ENCODE assay signal across 18 cellular contexts in genomic region chr3:34387831-34388564, GRCh38.
DNase-seq lines count a peak whose midpoint lies in the region; ATAC-seq and TF ChIP-seq lines count a peak whose summit lies in the region.
"Had no signal": no experiment of that assay in that cellular context is flagged by ENCODE, and none has a peak within 500 bp of the region (broad histone marks: within the 10 kb centered on the region; RNA-seq: fewer than 3 reads in every experiment).

No MANE protein-coding gene starts in this region.

- H3F3A ChIP-seq in neural cell (ENCODE audit: insufficient read depth, low read length, poor library complexity, severe bottlenecking), result no peaks in the 10 kb centered on the region

- H3K9me3 ChIP-seq in neural cell (ENCODE audit: low read length), result no peaks in the 10 kb centered on the region
- H3K9me3 ChIP-seq in psoas muscle, result no peaks in the 10 kb centered on the region
- H3K9me3 ChIP-seq: testis had no signal

- H3K4me3 ChIP-seq in epithelial cell of esophagus (ENCODE audit: low read length), result no peak overlapping the region
- no peak overlapping the region for H3K4me3 ChIP-seq in neural cell (ENCODE audit: low read length)
- H3K4me3 ChIP-seq in psoas muscle, result no peak overlapping the region
- H3K4me3 ChIP-seq: testis had no signal

- H2AFZ ChIP-seq in neural cell (ENCODE audit: low read depth, low read length), result no peak overlapping the region
- H2AFZ ChIP-seq: parathyroid adenoma had no signal

- DNase-seq in DMS 273 (lab: John Stamatoyannopoulos, UW; ENCODE audit: unreplicated experiment) (peak; percentile 70), NCI-H2171 (lab: John Stamatoyannopoulos, UW) (peak; percentile 38), epithelial cell of esophagus (ENCODE audit: low read depth) (peak; percentile 3), Kasumi-1 (lab: John Stamatoyannopoulos, UW) (no peak), sciatic nerve (ENCODE audit: low spot score) (no peak), psoas muscle (no peak)
- DNase-seq: activated CD4-positive, alpha-beta memory T cell treated with anti-CD3 and anti-CD28 coated beads for 36 hours; aorta; DMS53; KG1; NCI-H187 treated with DMSO at 0.1 percent for 48 hours; NCI-H774; SIG-M5; testis had no signal

- no peaks in the 10 kb centered on the region for H3K4me1 ChIP-seq in psoas muscle
- H3K4me1 ChIP-seq: parathyroid adenoma, testis had no signal

- no peaks in the 10 kb centered on the region for H3K27me3 ChIP-seq in neural cell (ENCODE audit: insufficient read depth, low read depth, low read length)
- no peaks in the 10 kb centered on the region for H3K27me3 ChIP-seq in psoas muscle (ENCODE audit: insufficient read depth in 3 of 3, low read length in 2 of 3)
- H3K27me3 ChIP-seq: testis had no signal

- ATAC-seq in GM19351 (IDR thresholded peaks at IDR 0.05; ENCODE audit: unreplicated experiment) (no peak), sciatic nerve (no peak), psoas muscle (no peak)
- ATAC-seq: activated T-helper 17 cell treated with anti-CD3 and anti-CD28 coated beads, Interleukin-2, amount 50 U/mL, for 72 hours had no signal

- intact Hi-C loops in sciatic nerve (cut with DNase I) (no loop called here), psoas muscle (cut with DNase I) (loop anchor here in 1 of 2 donors (10.0 kb wide), 1 partner anchor 503 kb away; no protein-coding TSS in a partner anchor)

- 23 to 30% (median 26%) methylated on average over 7 of the region's 7 CpGs for WGBS in psoas muscle, 3 donors

- H3K9me2 ChIP-seq in neural cell (ENCODE audit: insufficient read depth, low read length), result no peaks in the 10 kb centered on the region

- H3K9ac ChIP-seq in neural cell (ENCODE audit: low read length), result no peak overlapping the region
- H3K9ac ChIP-seq: parathyroid adenoma had no signal

- no peaks in the 10 kb centered on the region for H3K79me2 ChIP-seq in neural cell (replicated peaks; ENCODE audit: insufficient read depth, low read length)
- H3K79me2 ChIP-seq: parathyroid adenoma had no signal

- H3K36me3 ChIP-seq in neural cell (ENCODE audit: insufficient read depth, low read length), result no peaks in the 10 kb centered on the region
- H3K36me3 ChIP-seq in psoas muscle (ENCODE audit: insufficient read depth in 1 of 2, low read depth in 1 of 2), result no peaks in the 10 kb centered on the region

- peak; percentile 53 for TF ChIP-seq EP300 in neural cell (conservative IDR thresholded peaks at IDR 0.05; ENCODE audit: poor library complexity, severe bottlenecking)

- H4K20me1 ChIP-seq in neural cell (ENCODE audit: insufficient read depth), result no peaks in the 10 kb centered on the region

- H3K4me2 ChIP-seq in neural cell (ENCODE audit: low read length), result no peak overlapping the region

- TF ChIP-seq CTCF in epithelial cell of esophagus (IDR thresholded peaks at IDR 0.05; ENCODE audit: insufficient read depth, low read depth, low read length, missing control alignments) (no peak), neural cell (IDR thresholded peaks at IDR 0.05; ENCODE audit: poor library complexity, severe bottlenecking) (no peak), psoas muscle (IDR thresholded peaks at IDR 0.05) (no peak)

- no peak for TF ChIP-seq RAD21 in neural cell (conservative IDR thresholded peaks at IDR 0.05)

- no peak overlapping the region for H3K27ac ChIP-seq in neural cell (ENCODE audit: low read length)
- no peak overlapping the region for H3K27ac ChIP-seq in psoas muscle
- H3K27ac ChIP-seq: parathyroid adenoma, testis had no signal

TF ChIP-seq in neural cell, 6 proteins besides CTCF, POLR2A, EP300 and RAD21:
- no peak for TF ChIP-seq MXI1 (conservative IDR thresholded peaks at IDR 0.05; ENCODE audit: poor library complexity, severe bottlenecking)
- no peak for TF ChIP-seq TAF1 (IDR thresholded peaks at IDR 0.05; ENCODE audit: low read depth)
- TF ChIP-seq POLR2AphosphoS5 (IDR thresholded peaks at IDR 0.05), result peak; percentile 50
- TF ChIP-seq SMC3 (conservative IDR thresholded peaks at IDR 0.05; ENCODE audit: poor library complexity), result no peak
- no peak for TF ChIP-seq REST (IDR thresholded peaks at IDR 0.05; ENCODE audit: borderline replicate concordance)

Comparison
In these comparisons a context has a peak if more than half of its experiments do, and no peak if none do; other contexts are left out.
1. DNase-seq: peak in DMS 273 (single experiment), NCI-H2171 (single experiment) and epithelial cell of esophagus (single experiment); none in Kasumi-1 (0 of 2), sciatic nerve (single experiment) and psoas muscle (0 of 2).